ENCODE assay signal across 1 cellular context in the genomic region with DNA sequence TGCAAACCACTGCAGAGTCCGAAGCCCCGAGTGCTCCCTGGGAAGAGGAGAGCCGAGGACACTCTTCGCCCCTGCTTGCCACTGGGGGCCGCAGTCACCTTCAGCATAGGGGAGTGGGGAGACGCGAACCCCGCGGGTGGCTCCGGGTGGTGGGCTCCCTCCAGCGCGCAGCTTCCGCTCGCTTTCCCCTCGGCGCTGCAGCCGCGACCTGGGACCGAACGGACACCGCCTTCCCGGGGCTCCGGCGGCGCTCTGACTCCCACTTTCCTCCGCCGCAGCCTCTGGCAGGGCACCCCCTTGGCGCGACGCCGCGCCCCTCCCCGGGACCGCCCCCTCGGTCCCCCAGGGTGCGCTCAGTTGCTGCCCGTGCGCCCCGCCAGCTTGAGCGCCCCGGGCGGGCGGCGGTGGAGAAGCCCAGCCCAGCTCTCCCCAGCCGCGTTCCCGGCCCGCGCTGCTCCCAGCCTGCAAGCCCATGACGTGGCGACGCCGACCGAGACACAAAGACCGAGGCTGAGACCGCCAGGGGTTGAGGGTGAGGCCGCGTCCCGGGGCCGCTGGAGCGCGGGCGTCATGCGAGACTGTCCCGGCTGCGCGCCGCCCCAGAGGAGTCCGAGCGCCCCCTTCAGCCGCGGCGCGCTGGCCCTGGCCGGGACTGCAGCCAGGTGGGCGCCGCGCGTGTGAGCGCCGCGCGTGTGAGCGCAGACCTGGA.
TF ChIP-seq lines count a peak whose summit lies in the region.

A gene with protein sequence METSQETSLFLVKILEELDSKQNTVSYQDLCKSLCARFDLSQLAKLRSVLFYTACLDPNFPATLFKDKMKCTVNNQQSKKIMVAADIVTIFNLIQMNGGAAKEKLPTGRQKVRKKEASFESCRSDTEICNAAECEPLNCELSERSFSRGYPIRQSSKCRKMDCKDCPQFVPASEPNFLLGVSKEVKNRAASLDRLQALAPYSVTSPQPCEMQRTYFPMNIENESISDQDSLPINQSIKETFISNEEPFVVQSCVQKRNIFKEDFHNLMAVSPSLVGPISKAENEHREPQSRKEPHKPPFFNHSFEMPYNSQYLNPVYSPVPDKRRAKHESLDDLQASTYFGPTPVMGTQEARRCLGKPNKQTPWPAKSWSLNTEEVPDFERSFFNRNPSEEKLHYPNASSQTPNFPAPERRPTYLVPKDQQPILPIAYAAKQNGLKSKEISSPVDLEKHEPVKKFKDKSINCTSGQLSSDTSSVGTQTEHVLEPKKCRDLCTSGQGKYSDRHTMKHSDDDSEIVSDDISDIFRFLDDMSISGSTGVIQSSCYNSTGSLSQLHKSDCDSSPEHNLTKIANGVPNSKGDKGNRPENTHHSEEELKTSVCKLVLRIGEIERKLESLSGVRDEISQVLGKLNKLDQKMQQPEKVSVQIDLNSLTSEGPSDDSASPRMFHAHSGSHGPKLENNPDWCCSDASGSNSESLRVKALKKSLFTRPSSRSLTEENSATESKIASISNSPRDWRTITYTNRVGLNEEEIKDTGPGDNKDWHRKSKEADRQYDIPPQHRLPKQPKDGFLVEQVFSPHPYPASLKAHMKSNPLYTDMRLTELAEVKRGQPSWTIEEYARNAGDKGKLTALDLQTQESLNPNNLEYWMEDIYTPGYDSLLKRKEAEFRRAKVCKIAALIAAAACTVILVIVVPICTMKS (plus strand): TSS at position 701 of the 709 bp plus-strand sequence. CDS start 23,812 bp downstream, outside the sequence.

TF ChIP-seq in HepG2, 621 proteins besides CTCF, POLR2A, EP300 and RAD21 (continued from another document):
- TF ChIP-seq, protein P1, sequence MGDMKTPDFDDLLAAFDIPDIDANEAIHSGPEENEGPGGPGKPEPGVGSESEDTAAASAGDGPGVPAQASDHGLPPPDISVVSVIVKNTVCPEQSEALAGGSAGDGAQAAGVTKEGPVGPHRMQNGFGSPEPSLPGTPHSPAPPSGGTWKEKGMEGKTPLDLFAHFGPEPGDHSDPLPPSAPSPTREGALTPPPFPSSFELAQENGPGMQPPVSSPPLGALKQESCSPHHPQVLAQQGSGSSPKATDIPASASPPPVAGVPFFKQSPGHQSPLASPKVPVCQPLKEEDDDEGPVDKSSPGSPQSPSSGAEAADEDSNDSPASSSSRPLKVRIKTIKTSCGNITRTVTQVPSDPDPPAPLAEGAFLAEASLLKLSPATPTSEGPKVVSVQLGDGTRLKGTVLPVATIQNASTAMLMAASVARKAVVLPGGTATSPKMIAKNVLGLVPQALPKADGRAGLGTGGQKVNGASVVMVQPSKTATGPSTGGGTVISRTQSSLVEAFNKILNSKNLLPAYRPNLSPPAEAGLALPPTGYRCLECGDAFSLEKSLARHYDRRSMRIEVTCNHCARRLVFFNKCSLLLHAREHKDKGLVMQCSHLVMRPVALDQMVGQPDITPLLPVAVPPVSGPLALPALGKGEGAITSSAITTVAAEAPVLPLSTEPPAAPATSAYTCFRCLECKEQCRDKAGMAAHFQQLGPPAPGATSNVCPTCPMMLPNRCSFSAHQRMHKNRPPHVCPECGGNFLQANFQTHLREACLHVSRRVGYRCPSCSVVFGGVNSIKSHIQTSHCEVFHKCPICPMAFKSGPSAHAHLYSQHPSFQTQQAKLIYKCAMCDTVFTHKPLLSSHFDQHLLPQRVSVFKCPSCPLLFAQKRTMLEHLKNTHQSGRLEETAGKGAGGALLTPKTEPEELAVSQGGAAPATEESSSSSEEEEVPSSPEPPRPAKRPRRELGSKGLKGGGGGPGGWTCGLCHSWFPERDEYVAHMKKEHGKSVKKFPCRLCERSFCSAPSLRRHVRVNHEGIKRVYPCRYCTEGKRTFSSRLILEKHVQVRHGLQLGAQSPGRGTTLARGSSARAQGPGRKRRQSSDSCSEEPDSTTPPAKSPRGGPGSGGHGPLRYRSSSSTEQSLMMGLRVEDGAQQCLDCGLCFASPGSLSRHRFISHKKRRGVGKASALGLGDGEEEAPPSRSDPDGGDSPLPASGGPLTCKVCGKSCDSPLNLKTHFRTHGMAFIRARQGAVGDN (CRISPR knock-in tag; IDR thresholded peaks at IDR 0.05): peak; percentile 26; the same call in 1 of the 2 replicates
- TF ChIP-seq, protein P2, sequence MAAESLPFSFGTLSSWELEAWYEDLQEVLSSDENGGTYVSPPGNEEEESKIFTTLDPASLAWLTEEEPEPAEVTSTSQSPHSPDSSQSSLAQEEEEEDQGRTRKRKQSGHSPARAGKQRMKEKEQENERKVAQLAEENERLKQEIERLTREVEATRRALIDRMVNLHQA (CRISPR knock-in tag; IDR thresholded peaks at IDR 0.05): no peak
- TF ChIP-seq, protein P3, sequence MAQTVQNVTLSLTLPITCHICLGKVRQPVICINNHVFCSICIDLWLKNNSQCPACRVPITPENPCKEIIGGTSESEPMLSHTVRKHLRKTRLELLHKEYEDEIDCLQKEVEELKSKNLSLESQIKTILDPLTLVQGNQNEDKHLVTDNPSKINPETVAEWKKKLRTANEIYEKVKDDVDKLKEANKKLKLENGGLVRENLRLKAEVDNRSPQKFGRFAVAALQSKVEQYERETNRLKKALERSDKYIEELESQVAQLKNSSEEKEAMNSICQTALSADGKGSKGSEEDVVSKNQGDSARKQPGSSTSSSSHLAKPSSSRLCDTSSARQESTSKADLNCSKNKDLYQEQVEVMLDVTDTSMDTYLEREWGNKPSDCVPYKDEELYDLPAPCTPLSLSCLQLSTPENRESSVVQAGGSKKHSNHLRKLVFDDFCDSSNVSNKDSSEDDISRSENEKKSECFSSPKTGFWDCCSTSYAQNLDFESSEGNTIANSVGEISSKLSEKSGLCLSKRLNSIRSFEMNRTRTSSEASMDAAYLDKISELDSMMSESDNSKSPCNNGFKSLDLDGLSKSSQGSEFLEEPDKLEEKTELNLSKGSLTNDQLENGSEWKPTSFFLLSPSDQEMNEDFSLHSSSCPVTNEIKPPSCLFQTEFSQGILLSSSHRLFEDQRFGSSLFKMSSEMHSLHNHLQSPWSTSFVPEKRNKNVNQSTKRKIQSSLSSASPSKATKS (CRISPR knock-in tag; IDR thresholded peaks at IDR 0.05): no peak
- TF ChIP-seq SRSF1 (optimal IDR thresholded peaks at IDR 0.05; ENCODE audit: low read depth, low read length) (no peak), ZNF547 (CRISPR knock-in tag; IDR thresholded peaks at IDR 0.05) (no peak), ELF4 (CRISPR knock-in tag; IDR thresholded peaks at IDR 0.05; ENCODE audit: borderline replicate concordance) (no peak), ZNF616 (CRISPR knock-in tag; IDR thresholded peaks at IDR 0.05; ENCODE audit: low read depth) (no peak)
- TF ChIP-seq, protein P4, sequence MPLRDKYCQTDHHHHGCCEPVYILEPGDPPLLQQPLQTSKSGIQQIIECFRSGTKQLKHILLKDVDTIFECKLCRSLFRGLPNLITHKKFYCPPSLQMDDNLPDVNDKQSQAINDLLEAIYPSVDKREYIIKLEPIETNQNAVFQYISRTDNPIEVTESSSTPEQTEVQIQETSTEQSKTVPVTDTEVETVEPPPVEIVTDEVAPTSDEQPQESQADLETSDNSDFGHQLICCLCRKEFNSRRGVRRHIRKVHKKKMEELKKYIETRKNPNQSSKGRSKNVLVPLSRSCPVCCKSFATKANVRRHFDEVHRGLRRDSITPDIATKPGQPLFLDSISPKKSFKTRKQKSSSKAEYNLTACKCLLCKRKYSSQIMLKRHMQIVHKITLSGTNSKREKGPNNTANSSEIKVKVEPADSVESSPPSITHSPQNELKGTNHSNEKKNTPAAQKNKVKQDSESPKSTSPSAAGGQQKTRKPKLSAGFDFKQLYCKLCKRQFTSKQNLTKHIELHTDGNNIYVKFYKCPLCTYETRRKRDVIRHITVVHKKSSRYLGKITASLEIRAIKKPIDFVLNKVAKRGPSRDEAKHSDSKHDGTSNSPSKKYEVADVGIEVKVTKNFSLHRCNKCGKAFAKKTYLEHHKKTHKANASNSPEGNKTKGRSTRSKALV (CRISPR knock-in tag; IDR thresholded peaks at IDR 0.05): peak; percentile 93; the same call in 1 of the 2 replicates
- TF ChIP-seq, protein P5, sequence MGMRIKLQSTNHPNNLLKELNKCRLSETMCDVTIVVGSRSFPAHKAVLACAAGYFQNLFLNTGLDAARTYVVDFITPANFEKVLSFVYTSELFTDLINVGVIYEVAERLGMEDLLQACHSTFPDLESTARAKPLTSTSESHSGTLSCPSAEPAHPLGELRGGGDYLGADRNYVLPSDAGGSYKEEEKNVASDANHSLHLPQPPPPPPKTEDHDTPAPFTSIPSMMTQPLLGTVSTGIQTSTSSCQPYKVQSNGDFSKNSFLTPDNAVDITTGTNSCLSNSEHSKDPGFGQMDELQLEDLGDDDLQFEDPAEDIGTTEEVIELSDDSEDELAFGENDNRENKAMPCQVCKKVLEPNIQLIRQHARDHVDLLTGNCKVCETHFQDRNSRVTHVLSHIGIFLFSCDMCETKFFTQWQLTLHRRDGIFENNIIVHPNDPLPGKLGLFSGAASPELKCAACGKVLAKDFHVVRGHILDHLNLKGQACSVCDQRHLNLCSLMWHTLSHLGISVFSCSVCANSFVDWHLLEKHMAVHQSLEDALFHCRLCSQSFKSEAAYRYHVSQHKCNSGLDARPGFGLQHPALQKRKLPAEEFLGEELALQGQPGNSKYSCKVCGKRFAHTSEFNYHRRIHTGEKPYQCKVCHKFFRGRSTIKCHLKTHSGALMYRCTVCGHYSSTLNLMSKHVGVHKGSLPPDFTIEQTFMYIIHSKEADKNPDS (CRISPR knock-in tag; IDR thresholded peaks at IDR 0.05): no peak
